11 cellular contexts compared by ENCODE assay signal in genomic region chr20:32538526-32538918, GRCh38. TPM values are rescaled to one million over a fixed set of nuclear protein-coding genes. Genes with fewer than 3 reads are reported as not detected.
DNase-seq lines count a peak whose midpoint lies in the region; ATAC-seq and TF ChIP-seq lines count a peak whose summit lies in the region.
"Had no signal": no experiment of that assay in that cellular context is flagged by ENCODE, and none has a peak within 500 bp of the region (broad histone marks: within the 10 kb centered on the region; RNA-seq: fewer than 3 reads in every experiment).

No MANE protein-coding gene starts in this region.

- peaks cover 5 to 50% (median 29%) of the 10 kb centered on the region in 4 donors for H3K4me1 ChIP-seq in Peyer's patch
- H3K4me1 ChIP-seq in naive thymus-derived CD4-positive, alpha-beta T cell (ENCODE audit: control insufficient read depth in 2 of 2, insufficient read depth in 2 of 2, low read length in 2 of 2), result peaks cover 79% of the 10 kb centered on the region in 2 donors

- peaks cover 15% of the 10 kb centered on the region for H3K36me3 Mint-ChIP-seq in CD4-positive, alpha-beta T cell (ENCODE audit: low read depth)
- H3K36me3 Mint-ChIP-seq in brain, result no peaks in the 10 kb centered on the region
- H3K36me3 Mint-ChIP-seq in naive thymus-derived CD4-positive, alpha-beta T cell, result peaks cover 0 to 14% (median 6%) of the 10 kb centered on the region in 5 donors
- no peaks in the 10 kb centered on the region for H3K36me3 Mint-ChIP-seq in stimulated activated memory B cell treated with anti-CD40 and anti-IgM and Interleukin-4, amounts not matched to agents 10 μg/mL and 1 μg/mL and 100 μg/mL, for 72 hours

- peak in 7 of 10 experiments; percentile 5 to 73 (median 55) for DNase-seq in CD4-positive, alpha-beta T cell
- DNase-seq in Peyer's patch (no peak), HT-29 (ENCODE audit: low spot score) (no peak)
- peak in 7 of 9 donors; percentile 40 to 78 (median 51) for DNase-seq in naive thymus-derived CD4-positive, alpha-beta T cell
- DNase-seq: hippocampal formation, NCI-H187 treated with DMSO at 0.1 percent for 48 hours had no signal

- CTCF ChIA-PET in CD4-positive, alpha-beta T cell (lab: Charles Lee), result interaction anchor here (0.5 to 3.2 kb wide), 6 partner anchors 10 to 114 kb away, joined by 3 to 44 read pairs (median 4); no protein-coding TSS in a partner anchor
- CTCF ChIA-PET in naive thymus-derived CD4-positive, alpha-beta T cell (lab: Charles Lee), result interaction anchor here (1.6 to 14.4 kb wide), 4 partner anchors 13 to 114 kb away, joined by 4 to 320 read pairs (median 8); no protein-coding TSS in a partner anchor

- H3K27ac Mint-ChIP-seq in CD4-positive, alpha-beta T cell, result peak overlapping the region; percentile 99
- H3K27ac Mint-ChIP-seq in brain, result peak overlapping the region in 3 of 5 experiments; percentile 72 to 94 (median 91)
- peak overlapping the region; percentile 95 to 100 (median 98) for H3K27ac Mint-ChIP-seq in naive thymus-derived CD4-positive, alpha-beta T cell
- no peak overlapping the region for H3K27ac Mint-ChIP-seq in stimulated activated memory B cell treated with anti-CD40 and anti-IgM and Interleukin-4, amounts not matched to agents 10 μg/mL and 1 μg/mL and 100 μg/mL, for 72 hours

- no peak for TF ChIP-seq POLR2A in Peyer's patch (IDR thresholded peaks at IDR 0.05)

- no peak for TF ChIP-seq CTCF in CD4-positive, alpha-beta T cell (IDR thresholded peaks at IDR 0.05)
- TF ChIP-seq CTCF in Peyer's patch (IDR thresholded peaks at IDR 0.05), result no peak
- TF ChIP-seq CTCF in brain (conservative IDR thresholded peaks at IDR 0.05), result no peak

- peak overlapping the region; percentile 96 for H3K27ac ChIP-seq in CD4-positive, alpha-beta T cell (ENCODE audit: low read depth, low read length)
- H3K27ac ChIP-seq in Peyer's patch, result peak overlapping the region; percentile 70 to 89 (median 85)
- peak overlapping the region; percentile 90 for H3K27ac ChIP-seq in naive thymus-derived CD4-positive, alpha-beta T cell (ENCODE audit: low read depth, low read length)

- peak overlapping the region; percentile 84 for H3K4me3 Mint-ChIP-seq in CD4-positive, alpha-beta T cell
- H3K4me3 Mint-ChIP-seq in brain, result peak overlapping the region in 4 of 5 experiments; percentile 37 to 68 (median 56)
- H3K4me3 Mint-ChIP-seq in naive thymus-derived CD4-positive, alpha-beta T cell, result peak overlapping the region; percentile 79 to 99 (median 82)
- no peak overlapping the region for H3K4me3 Mint-ChIP-seq in stimulated activated memory B cell treated with anti-CD40 and anti-IgM and Interleukin-4, amounts not matched to agents 10 μg/mL and 1 μg/mL and 100 μg/mL, for 72 hours

- no peaks in the 10 kb centered on the region for H3K9me3 ChIP-seq in CD4-positive, alpha-beta T cell (ENCODE audit: control insufficient read depth, low read length)
- H3K9me3 ChIP-seq in Peyer's patch, result no peaks in the 10 kb centered on the region
- no peaks in the 10 kb centered on the region for H3K9me3 ChIP-seq in naive thymus-derived CD4-positive, alpha-beta T cell (ENCODE audit: control insufficient read depth in 2 of 3, low read length in 3 of 3)

- H3K4me3 ChIP-seq in Peyer's patch, result peak overlapping the region in 1 of 4 donors; percentile 12
- peak overlapping the region; percentile 43 for H3K4me3 ChIP-seq in naive thymus-derived CD4-positive, alpha-beta T cell (ENCODE audit: low read length)

- intact Hi-C loops in CD4-positive, alpha-beta T cell (cut with DNase I, micrococcal nuclease), result loop anchor here in 1 of 2 experiments (2.0 kb wide), 1 partner anchor 16 kb away; no protein-coding TSS in a partner anchor
- intact Hi-C loops in naive thymus-derived CD4-positive, alpha-beta T cell (cut with micrococcal nuclease), result loop anchor here (2.0 to 10.0 kb wide), 9 partner anchors 16 to 949 kb away; partner anchors contain the start of genes COMMD7 (in 2 of the 2), ASXL1 (in 1 of the 2) and TM9SF4 (in 1 of the 2)

- H3K27me3 ChIP-seq in CD4-positive, alpha-beta T cell (ENCODE audit: control insufficient read depth, insufficient read depth, low read length), result no peaks in the 10 kb centered on the region
- no peaks in the 10 kb centered on the region for H3K27me3 ChIP-seq in Peyer's patch
- no peaks in the 10 kb centered on the region for H3K27me3 ChIP-seq in naive thymus-derived CD4-positive, alpha-beta T cell (ENCODE audit: control insufficient read depth in 2 of 2, insufficient read depth in 2 of 2, low read length in 2 of 2)

- POLR2A ChIA-PET in CD4-positive, alpha-beta T cell (lab: Charles Lee), result interaction anchor here (1.0 to 12.0 kb wide), 9 partner anchors 7 to 114 kb away, joined by 3 to 314 read pairs (median 6); partner anchors contain the start of gene NOL4L
- POLR2A ChIA-PET in naive thymus-derived CD4-positive, alpha-beta T cell (lab: Charles Lee), result interaction anchor here (0.7 to 21.3 kb wide), 12 partner anchors 10 to 951 kb away, joined by 3 to 623 read pairs (median 4); partner anchors contain the start of genes CBFA2T2 and NOL4L

- H3K27me3 Mint-ChIP-seq in CD4-positive, alpha-beta T cell, result no peaks in the 10 kb centered on the region
- no peaks in the 10 kb centered on the region for H3K27me3 Mint-ChIP-seq in brain
- H3K27me3 Mint-ChIP-seq in naive thymus-derived CD4-positive, alpha-beta T cell, result no peaks in the 10 kb centered on the region
- no peaks in the 10 kb centered on the region for H3K27me3 Mint-ChIP-seq in stimulated activated memory B cell treated with anti-CD40 and anti-IgM and Interleukin-4, amounts not matched to agents 10 μg/mL and 1 μg/mL and 100 μg/mL, for 72 hours

- peaks cover 84% of the 10 kb centered on the region for H3K4me1 Mint-ChIP-seq in CD4-positive, alpha-beta T cell (ENCODE audit: low read depth)
- peaks cover 84% of the 10 kb centered on the region for H3K4me1 Mint-ChIP-seq in brain
- peaks cover 59 to 87% (median 80%) of the 10 kb centered on the region in 7 donors for H3K4me1 Mint-ChIP-seq in naive thymus-derived CD4-positive, alpha-beta T cell
- peaks cover 58% of the 10 kb centered on the region for H3K4me1 Mint-ChIP-seq in stimulated activated memory B cell treated with anti-CD40 and anti-IgM and Interleukin-4, amounts not matched to agents 10 μg/mL and 1 μg/mL and 100 μg/mL, for 72 hours

- peak; percentile 37 for ATAC-seq in CD4-positive, alpha-beta T cell (ENCODE audit: poor library complexity)
- no peak for ATAC-seq in naive thymus-derived CD4-positive, alpha-beta T cell
- ATAC-seq in GM21576 (IDR thresholded peaks at IDR 0.05; ENCODE audit: unreplicated experiment), result no peak
- no peak for ATAC-seq in HG02759 (IDR thresholded peaks at IDR 0.05; ENCODE audit: unreplicated experiment)
- no peak for ATAC-seq in stimulated activated memory B cell treated with anti-CD40 and anti-IgM and Interleukin-4, amounts not matched to agents 10 μg/mL and 1 μg/mL and 100 μg/mL, for 72 hours
- ATAC-seq: HCT116 had no signal

- no peaks in the 10 kb centered on the region for H3K36me3 ChIP-seq in Peyer's patch
- H3K36me3 ChIP-seq in naive thymus-derived CD4-positive, alpha-beta T cell (ENCODE audit: control insufficient read depth in 2 of 3, insufficient read depth in 3 of 3, low read length in 3 of 3), result no peaks in the 10 kb centered on the region

- H3K9me3 Mint-ChIP-seq in CD4-positive, alpha-beta T cell, result no peaks in the 10 kb centered on the region
- no peaks in the 10 kb centered on the region for H3K9me3 Mint-ChIP-seq in brain
- peaks cover 0 to 2% (median 0%) of the 10 kb centered on the region in 11 donors for H3K9me3 Mint-ChIP-seq in naive thymus-derived CD4-positive, alpha-beta T cell
- H3K9me3 Mint-ChIP-seq in stimulated activated memory B cell treated with anti-CD40 and anti-IgM and Interleukin-4, amounts not matched to agents 10 μg/mL and 1 μg/mL and 100 μg/mL, for 72 hours, result no peaks in the 10 kb centered on the region

RNA-seq across cellular contexts. Expression of gene NOL4L, which starts 46.6 kb away (rescaled TPM):
- 10 to 100 TPM; 53.1 to 55.6 TPM for total RNA-seq in CD4-positive, alpha-beta T cell
- total RNA-seq in Peyer's patch, result 100 to 1,000 TPM in 2 of 4 donors, 10 to 100 TPM in 2; 44.6 to 134 (median 109) TPM
- 36.1 TPM for polyA plus RNA-seq in brain (ENCODE audit: insufficient read depth, low read depth, low replicate concordance)
- 10 to 100 TPM; 29.4 to 81.9 (median 74.6) TPM for total RNA-seq in naive thymus-derived CD4-positive, alpha-beta T cell
- 10 to 100 TPM; 17.3 to 23.5 TPM for polyA plus RNA-seq in naive thymus-derived CD4-positive, alpha-beta T cell
- total RNA-seq in HT-29 (2014; rRNA removed; shearing (Covaris generic)), result 41.8 and 42.9 TPM in 2 replicates

Comparison
In these comparisons a context has a peak if more than half of its experiments do, and no peak if none do; other contexts are left out.
1. DNase-seq: peak in CD4-positive, alpha-beta T cell (7 of 10) and naive thymus-derived CD4-positive, alpha-beta T cell (7 of 9); none in Peyer's patch (0 of 3) and HT-29 (single experiment).
2. Peak in every context shown above with its lines, with median percentiles within 50 percentile points of each other: H3K27ac ChIP-seq.